Comparison of ENCODE assay signal across 21 cellular contexts in the genomic region with DNA sequence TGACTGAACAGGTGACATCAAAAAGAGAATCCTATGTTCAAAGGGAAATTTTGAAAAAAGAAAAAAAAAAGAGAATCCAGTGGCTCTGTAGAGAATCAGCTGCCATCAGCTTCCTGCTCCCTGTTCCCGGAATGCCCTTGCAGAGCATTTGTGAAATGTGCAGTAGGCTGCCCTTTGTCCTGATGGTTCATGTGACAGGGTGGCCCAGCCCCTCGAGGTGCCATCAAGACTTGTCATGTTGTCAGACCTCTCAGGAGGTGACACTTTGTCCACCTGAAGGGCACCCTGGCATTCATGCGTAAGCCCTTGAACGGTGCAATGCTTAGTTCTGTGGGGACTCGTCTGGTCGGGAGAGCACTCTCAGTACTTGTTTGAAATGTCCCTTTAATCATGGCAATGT.
"Had no signal": no experiment of that assay in that cellular context is flagged by ENCODE, and none has a peak within 500 bp of the region (broad histone marks: within the 10 kb centered on the region; RNA-seq: fewer than 3 reads in every experiment).

No MANE protein-coding gene starts in this region.

- H2AFZ ChIP-seq: hepatocyte, neural progenitor cell, parathyroid adenoma had no signal

- H3K9ac ChIP-seq: neural progenitor cell, parathyroid adenoma had no signal

- ATAC-seq: mucosa of descending colon; naive thymus-derived CD4-positive, alpha-beta T cell; stimulated activated effector memory CD8-positive, alpha-beta T cell treated with anti-CD3 and anti-CD28 coated beads, Interleukin-12 subunit alpha, Interleukin-12 subunit beta, amount 100 ng/mL, for 72 hours had no signal

- H3K9me3 ChIP-seq: mucosa of descending colon, sigmoid colon, stomach, thyroid gland had no signal

- H3K4me3 ChIP-seq: dorsolateral prefrontal cortex, hepatocyte, mucosa of descending colon, neural progenitor cell, sigmoid colon, stomach, thyroid gland had no signal

- H3K27me3 ChIP-seq: hepatocyte, neural progenitor cell, sigmoid colon, stomach, thyroid gland had no signal

- FAIRE-seq: colon, frontal cortex, islet of Langerhans, urothelium cell line had no signal

- H3K27ac ChIP-seq: dorsolateral prefrontal cortex, hepatocyte, neural progenitor cell, parathyroid adenoma, sigmoid colon, stomach, thyroid gland had no signal

- DNase-seq: dorsolateral prefrontal cortex; effector CD4-positive, alpha-beta T cell; kidney glomerular epithelial cell; mesenchymal stem cell; mucosa of descending colon; naive thymus-derived CD4-positive, alpha-beta T cell; sigmoid colon; stimulated activated CD4-positive, alpha-beta T cell treated with anti-CD3 and anti-CD28 coated beads, Interleukin-2, amount 100 ng/mL, for 24 hours; stimulated activated CD4-positive, alpha-beta T cell treated with anti-CD3 and anti-CD28 coated beads, Interleukin-4, amount 100 ng/mL, for 24 hours; stimulated activated naive CD4-positive, alpha-beta T cell treated with Interleukin-2 at 50 U/mL for 16 hours; stomach; thyroid gland; trophoblast cell had no signal

- H3K79me2 ChIP-seq: hepatocyte, parathyroid adenoma had no signal

- H3K4me2 ChIP-seq: hepatocyte, neural progenitor cell had no signal

- H3K36me3 ChIP-seq: neural progenitor cell, sigmoid colon, stomach, thyroid gland had no signal
